ENCODE assay signal across 1 cellular context in genomic region chr18:24446953-24447537, GRCh38.
TF ChIP-seq lines count a peak whose summit lies in the region.

No MANE protein-coding gene starts in this region.

TF ChIP-seq in A549, 52 proteins besides CTCF, POLR2A, EP300 and RAD21:
- TF ChIP-seq ZNF302 (CRISPR knock-in tag; IDR thresholded peaks at IDR 0.05) (no peak), CBX2 (IDR thresholded peaks at IDR 0.05; ENCODE audit: borderline replicate concordance, low read depth) (no peak), MAX (IDR thresholded peaks at IDR 0.05) (no peak), ZC3H11A (IDR thresholded peaks at IDR 0.05) (no peak), BHLHE40 (IDR thresholded peaks at IDR 0.05; ENCODE audit: low read depth, low read length) (no peak), HMGXB4 (CRISPR knock-in tag; IDR thresholded peaks at IDR 0.05; ENCODE audit: borderline replicate concordance) (no peak), ELK1 (IDR thresholded peaks at IDR 0.05; ENCODE audit: low read depth, low read length) (no peak), HES2 (IDR thresholded peaks at IDR 0.05) (no peak), FOXS1 (CRISPR knock-in tag; IDR thresholded peaks at IDR 0.05) (no peak), PHF8 (IDR thresholded peaks at IDR 0.05; ENCODE audit: borderline replicate concordance, low read depth) (no peak), SMC3 (IDR thresholded peaks at IDR 0.05) (no peak), ZFP36 (IDR thresholded peaks at IDR 0.05; ENCODE audit: borderline replicate concordance, partially characterized antibody) (no peak), TP53 (CRISPR knock-in tag; IDR thresholded peaks at IDR 0.05) (no peak), NPAS2 (CRISPR knock-in tag; IDR thresholded peaks at IDR 0.05; ENCODE audit: borderline replicate concordance) (no peak), EHF (CRISPR knock-in tag; IDR thresholded peaks at IDR 0.05) (no peak)
